Comparison of ENCODE assay signal across 8 cellular contexts in genomic region chrX:115487608-115488007, GRCh38.
"Had no signal": no experiment of that assay in that cellular context is flagged by ENCODE, and none has a peak within 500 bp of the region (broad histone marks: within the 10 kb centered on the region; RNA-seq: fewer than 3 reads in every experiment).

No MANE protein-coding gene starts in this region.

- H3K36me3 ChIP-seq: HAP-1 had no signal

- H3K9me3 ChIP-seq: HAP-1 had no signal

- FAIRE-seq: H1 had no signal

- ATAC-seq: GM23338, HCT116 had no signal

- H3K4me3 ChIP-seq: GM23338, HAP-1 had no signal

- H3K4me2 ChIP-seq: GM23338 had no signal

- H2AFZ ChIP-seq: GM23338 had no signal

- H3K27ac ChIP-seq: HL-60 had no signal

- DNase-seq: H7, HFFc6, KBM-7 had no signal
